Comparison of ENCODE assay signal across 17 cellular contexts in the genomic region with DNA sequence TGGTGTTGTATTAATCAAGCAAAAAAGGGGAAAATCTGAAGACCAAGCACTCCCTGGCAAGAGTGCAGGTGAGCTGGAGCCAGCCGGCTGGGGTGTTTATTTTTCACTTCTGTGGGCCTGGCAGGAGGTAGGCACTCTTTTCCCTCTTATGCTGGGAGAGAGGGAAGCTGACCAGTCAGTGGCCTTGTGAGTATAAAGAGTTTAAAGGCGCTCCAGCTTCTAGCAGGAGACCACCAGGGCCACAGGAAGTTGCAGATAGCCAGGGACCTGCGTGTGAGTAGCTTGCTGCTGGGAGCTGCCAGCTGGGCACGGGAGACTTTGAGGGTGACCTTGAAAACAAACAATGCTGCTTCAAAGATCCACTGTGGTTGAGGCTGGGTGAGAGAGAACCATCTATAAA.
A peak's percentile ranks its signal among the peaks of the same experiment; 100 is the strongest.
DNase-seq lines count a peak whose midpoint lies in the region; ATAC-seq and TF ChIP-seq lines count a peak whose summit lies in the region.
"Had no signal": no experiment of that assay in that cellular context is flagged by ENCODE, and none has a peak within 500 bp of the region (broad histone marks: within the 10 kb centered on the region; RNA-seq: fewer than 3 reads in every experiment).

No MANE protein-coding gene starts in this region.

- POLR2A ChIA-PET in CD8-positive, alpha-beta memory T cell (lab: Charles Lee), result no interaction called here

- no peaks in the 10 kb centered on the region for H3K27me3 ChIP-seq in endodermal cell (ENCODE audit: control insufficient read depth, insufficient read depth, low read length, poor library complexity, severe bottlenecking)
- no peaks in the 10 kb centered on the region for H3K27me3 ChIP-seq in CD8-positive, alpha-beta memory T cell (ENCODE audit: insufficient read depth, low read length, poor library complexity, severe bottlenecking)
- H3K27me3 ChIP-seq: ascending aorta, heart left ventricle, transverse colon had no signal

- H3K4me3 Mint-ChIP-seq in endodermal cell (no peak overlapping the region), type B pancreatic cell (no peak overlapping the region)
- H3K4me3 Mint-ChIP-seq in CD8-positive, alpha-beta memory T cell, result peak overlapping the region in 1 of 7 donors; percentile 21

- TF ChIP-seq CTCF in endodermal cell (conservative IDR thresholded peaks at IDR 0.05) (no peak), type B pancreatic cell (conservative IDR thresholded peaks at IDR 0.05) (no peak)

- H3K36me3 Mint-ChIP-seq in endodermal cell (ENCODE audit: low read depth) (no peaks in the 10 kb centered on the region), type B pancreatic cell (no peaks in the 10 kb centered on the region)
- H3K36me3 Mint-ChIP-seq in CD8-positive, alpha-beta memory T cell, result no peaks in the 10 kb centered on the region

- H3K4me1 Mint-ChIP-seq in endodermal cell (peaks cover 8% of the 10 kb centered on the region), type B pancreatic cell (ENCODE audit: unreplicated experiment) (peaks cover 25% of the 10 kb centered on the region)
- peaks cover 7 to 21% (median 17%) of the 10 kb centered on the region in 3 donors for H3K4me1 Mint-ChIP-seq in CD8-positive, alpha-beta memory T cell

- H3K36me3 ChIP-seq in endodermal cell (ENCODE audit: control insufficient read depth, insufficient read depth, low read length), result no peaks in the 10 kb centered on the region
- H3K36me3 ChIP-seq in CD8-positive, alpha-beta memory T cell (ENCODE audit: insufficient read depth, low read length), result no peaks in the 10 kb centered on the region
- H3K36me3 ChIP-seq: ascending aorta, heart left ventricle, transverse colon had no signal

- H3K27ac Mint-ChIP-seq in endodermal cell (peak overlapping the region; percentile 42), type B pancreatic cell (peak overlapping the region; percentile 47)
- H3K27ac Mint-ChIP-seq in CD8-positive, alpha-beta memory T cell, result peak overlapping the region in 2 of 8 donors; percentile 76 to 87

- ATAC-seq in Right ventricle myocardium superior (ENCODE audit: poor library complexity), result peak; percentile 43
- ATAC-seq: HCT116, SK-N-SH treated with all-trans-retinoic acid at 6 μM for 48 hours had no signal

- peaks cover 2% of the 10 kb centered on the region for H3K27me3 Mint-ChIP-seq in endodermal cell (ENCODE audit: insufficient read depth)
- H3K27me3 Mint-ChIP-seq in type B pancreatic cell, result no peaks in the 10 kb centered on the region
- peaks cover 0 to 2% of the 10 kb centered on the region in 2 donors for H3K27me3 Mint-ChIP-seq in CD8-positive, alpha-beta memory T cell

- no peaks in the 10 kb centered on the region for H3K4me1 ChIP-seq in endodermal cell (ENCODE audit: control insufficient read depth, insufficient read depth, low read length)
- no peaks in the 10 kb centered on the region for H3K4me1 ChIP-seq in CD8-positive, alpha-beta memory T cell (ENCODE audit: insufficient read depth, low read length)
- H3K4me1 ChIP-seq: ascending aorta, transverse colon had no signal

- DNase-seq in Right ventricle myocardium superior (no peak), cardiac septum (ENCODE audit: low spot score) (no peak), NCI-H748 (lab: John Stamatoyannopoulos, UW; ENCODE audit: unreplicated experiment) (peak; percentile 35), endodermal cell (no peak), type B pancreatic cell (ENCODE audit: extremely low spot score, unreplicated experiment) (no peak), COLO668 (lab: John Stamatoyannopoulos, UW; ENCODE audit: unreplicated experiment) (no peak), D341Med (ENCODE audit: low spot score) (no peak)
- DNase-seq in CD8-positive, alpha-beta memory T cell, result no peak
- DNase-seq: activated CD8-positive, alpha-beta memory T cell treated with anti-CD3 and anti-CD28 coated beads for 24 hours; dermis blood vessel endothelial cell; GF-D8; heart left ventricle; transverse colon had no signal

- H3K9me3 Mint-ChIP-seq in endodermal cell (no peaks in the 10 kb centered on the region), type B pancreatic cell (no peaks in the 10 kb centered on the region)
- no peaks in the 10 kb centered on the region for H3K9me3 Mint-ChIP-seq in CD8-positive, alpha-beta memory T cell

- CTCF ChIA-PET in CD8-positive, alpha-beta memory T cell (lab: Charles Lee), result no interaction called here

- no peak overlapping the region for H3K27ac ChIP-seq in endodermal cell (ENCODE audit: low read depth, low read length)
- H3K27ac ChIP-seq in CD8-positive, alpha-beta memory T cell (ENCODE audit: low read depth, low read length), result no peak overlapping the region
- H3K27ac ChIP-seq: ascending aorta, heart left ventricle, transverse colon, VCaP had no signal

- intact Hi-C loops in Right ventricle myocardium superior (cut with DNase I) (no loop called here), cardiac septum (cut with DNase I) (no loop called here)

- 55 to 72% methylated on average over 3 to 4 of the region's 4 CpGs for WGBS in endodermal cell (ENCODE audit: insufficient coverage in 1 of 2, insufficient read length in 1 of 2), 2 experiments

- no peak overlapping the region for H3K4me3 ChIP-seq in endodermal cell (ENCODE audit: low read length)
- no peak overlapping the region for H3K4me3 ChIP-seq in CD8-positive, alpha-beta memory T cell (ENCODE audit: low read length)
- H3K4me3 ChIP-seq: ascending aorta, heart left ventricle, transverse colon had no signal

- no peak overlapping the region for H3K9ac ChIP-seq in endodermal cell (ENCODE audit: extremely low read depth, low read length, poor library complexity, severe bottlenecking)

- H3K9me3 ChIP-seq in endodermal cell (ENCODE audit: control insufficient read depth, low read length), result no peaks in the 10 kb centered on the region
- H3K9me3 ChIP-seq in CD8-positive, alpha-beta memory T cell (ENCODE audit: low read length), result no peaks in the 10 kb centered on the region
- H3K9me3 ChIP-seq: ascending aorta, heart left ventricle, transverse colon had no signal
